In genomic region chr15:96321422-96322391, GRCh38 we compare ENCODE assay signal across 9 cellular contexts. TPM values are rescaled to one million over a fixed set of nuclear protein-coding genes. Genes with fewer than 3 reads are reported as not detected.
DNase-seq lines count a peak whose midpoint lies in the region; ATAC-seq and TF ChIP-seq lines count a peak whose summit lies in the region.
"Had no signal": no experiment of that assay in that cellular context is flagged by ENCODE, and none has a peak within 500 bp of the region (broad histone marks: within the 10 kb centered on the region; RNA-seq: fewer than 3 reads in every experiment).

No MANE protein-coding gene starts in this region.

- no peak overlapping the region for H3K4me3 Mint-ChIP-seq in activated T-cell treated with anti-CD3 and anti-CD28 coated beads, Interleukin-2, amount 50 U/mL, for 72 hours

- H3K27me3 Mint-ChIP-seq in activated T-cell treated with anti-CD3 and anti-CD28 coated beads, Interleukin-2, amount 50 U/mL, for 72 hours (ENCODE audit: low read depth) = peaks cover 68% of the 10 kb centered on the region

- H3K27me3 ChIP-seq in subcutaneous abdominal adipose tissue (ENCODE audit: control insufficient read depth in 5 of 5, insufficient read depth in 4 of 5, low read length in 5 of 5) = peaks cover 3 to 22% (median 10%) of the 10 kb centered on the region in 5 donors

- H3K27ac Mint-ChIP-seq in activated T-cell treated with anti-CD3 and anti-CD28 coated beads, Interleukin-2, amount 50 U/mL, for 72 hours = no peak overlapping the region

- H3K36me3 Mint-ChIP-seq in activated T-cell treated with anti-CD3 and anti-CD28 coated beads, Interleukin-2, amount 50 U/mL, for 72 hours (ENCODE audit: insufficient read depth in 2 of 2) = no peaks in the 10 kb centered on the region

- intact Hi-C loops in left colon (cut with DNase I, micrococcal nuclease) = loop anchor here in 1 of 2 donors (10.0 kb wide), 1 partner anchor 1067 kb away; no protein-coding TSS in a partner anchor

- H3K9me3 Mint-ChIP-seq in activated T-cell treated with anti-CD3 and anti-CD28 coated beads, Interleukin-2, amount 50 U/mL, for 72 hours = peaks cover 0 to 1% of the 10 kb centered on the region in 2 donors

- no peaks in the 10 kb centered on the region for H3K9me3 ChIP-seq in subcutaneous abdominal adipose tissue (ENCODE audit: control insufficient read depth in 5 of 5, low read length in 5 of 5)
- H3K9me3 ChIP-seq: neutrophil had no signal

- H3K4me3 ChIP-seq in coronary artery (peak overlapping the region; percentile 94), subcutaneous abdominal adipose tissue (ENCODE audit: low read depth in 1 of 5, low read length in 5 of 5) (peak overlapping the region; percentile 66 to 77 (median 70))

- H3K4me1 Mint-ChIP-seq in activated T-cell treated with anti-CD3 and anti-CD28 coated beads, Interleukin-2, amount 50 U/mL, for 72 hours (ENCODE audit: low read depth) = peaks cover 6% of the 10 kb centered on the region

- peak; percentile 19 for ATAC-seq in left colon
- ATAC-seq in GM18858 (IDR thresholded peaks at IDR 0.05; ENCODE audit: unreplicated experiment) = no peak
- no peak for ATAC-seq in activated T-cell treated with anti-CD3 and anti-CD28 coated beads, Interleukin-2, amount 50 U/mL, for 72 hours (replicated peaks in 1 of 2)
- no peak for ATAC-seq in GM21423 (IDR thresholded peaks at IDR 0.05; ENCODE audit: unreplicated experiment)

- peaks cover 0 to 60% (median 40%) of the 10 kb centered on the region in 5 donors for H3K4me1 ChIP-seq in subcutaneous abdominal adipose tissue (ENCODE audit: control insufficient read depth in 5 of 5, insufficient read depth in 5 of 5, low read length in 5 of 5)

- TF ChIP-seq CTCF in coronary artery (IDR thresholded peaks at IDR 0.05) = no peak

- peak overlapping the region in 3 of 5 donors; percentile 30 to 77 (median 70) for H3K9ac ChIP-seq in subcutaneous abdominal adipose tissue (ENCODE audit: low read length in 5 of 5)

- H3K27ac ChIP-seq in coronary artery (peak overlapping the region; percentile 99), subcutaneous abdominal adipose tissue (ENCODE audit: low read depth, low read length) (peak overlapping the region; percentile 37)
- H3K27ac ChIP-seq: neutrophil had no signal

- DNase-seq in HCEC 1CT (peak; percentile 34), coronary artery (ENCODE audit: low spot score) (peak; percentile 81), left colon (no peak)
- DNase-seq in activated T-cell treated with anti-CD3 and anti-CD28 coated beads, Interleukin-2, amount 50 U/mL, for 72 hours = no peak
- no peak for DNase-seq in stimulated activated CD4-positive, alpha-beta T cell treated with anti-CD3 and anti-CD28 coated beads, Interleukin-4, amount 100 ng/mL, for 24 hours

- H3K36me3 ChIP-seq in subcutaneous abdominal adipose tissue (ENCODE audit: control insufficient read depth in 5 of 5, insufficient read depth in 5 of 5, low read length in 5 of 5) = no peaks in the 10 kb centered on the region
- H3K36me3 ChIP-seq: neutrophil had no signal

RNA-seq across cellular contexts. Expression of gene NR2F2, which starts 8.8 kb away (rescaled TPM):
- total RNA-seq in left colon = 10 to 100 TPM; 24.9 to 35.3 TPM
- not detected for total RNA-seq in activated T-cell treated with anti-CD3 and anti-CD28 coated beads, Interleukin-2, amount 50 U/mL, for 72 hours

Comparison
In these comparisons a context has a peak if more than half of its experiments do, and no peak if none do; other contexts are left out.
1. DNase-seq: peak in HCEC 1CT (single experiment) and coronary artery (single experiment); none in left colon (0 of 2), activated T-cell treated with anti-CD3 and anti-CD28 coated beads, Interleukin-2, amount 50 U/mL, for 72 hours (0 of 2) and stimulated activated CD4-positive, alpha-beta T cell treated with anti-CD3 and anti-CD28 coated beads, Interleukin-4, amount 100 ng/mL, for 24 hours (single experiment).
2. RNA of gene NR2F2, which starts 8.8 kb away (total RNA-seq): 24.9 to 35.3 TPM in left colon; not detected in activated T-cell treated with anti-CD3 and anti-CD28 coated beads, Interleukin-2, amount 50 U/mL, for 72 hours; every median in the first group is over 10 times any median in the second.